ENCODE assay signal across 2 cellular contexts in genomic region chr20:44763798-44764197, GRCh38. TPM values are rescaled to one million over a fixed set of nuclear protein-coding genes. Genes with fewer than 3 reads are reported as not detected.
"Had no signal": no experiment of that assay in that cellular context is flagged by ENCODE, and none has a peak within 500 bp of the region (broad histone marks: within the 10 kb centered on the region; RNA-seq: fewer than 3 reads in every experiment).

No MANE protein-coding gene starts in this region.

RNA-seq across cellular contexts. Expression of gene KCNK15, which starts 18.1 kb away (rescaled TPM):
- total RNA-seq: temporal lobe had no signal

RNA-seq across cellular contexts. Expression of gene CCN5, which starts 48.6 kb away (rescaled TPM):
- total RNA-seq: temporal lobe, urinary bladder had no signal
